Comparison of ENCODE assay signal across 19 cellular contexts in the genomic region with DNA sequence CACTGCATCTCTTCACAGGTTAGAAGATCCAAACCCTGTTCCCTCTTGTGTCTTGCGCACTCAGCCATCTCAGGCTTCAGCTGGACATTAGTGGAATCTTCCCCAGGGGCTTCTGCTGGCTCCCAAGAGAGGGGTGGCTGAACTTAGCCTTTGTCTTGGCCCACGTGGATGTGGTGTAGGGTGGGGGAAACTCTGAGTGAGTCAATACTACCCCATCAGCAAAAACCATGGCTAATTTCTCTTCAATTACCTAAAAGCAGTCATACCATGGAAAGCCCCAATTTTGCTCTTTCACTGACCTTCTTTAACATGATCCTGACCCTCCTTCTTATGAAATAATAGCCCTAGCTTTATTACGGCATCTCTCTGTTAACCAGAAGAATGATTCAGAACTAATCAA.
DNase-seq lines count a peak whose midpoint lies in the region; ATAC-seq and FAIRE-seq lines count a peak whose summit lies in the region.
"Had no signal": no experiment of that assay in that cellular context is flagged by ENCODE, and none has a peak within 500 bp of the region (broad histone marks: within the 10 kb centered on the region; RNA-seq: fewer than 3 reads in every experiment).

No MANE protein-coding gene starts in this region.

- peaks cover 0 to 2% (median 0%) of the 10 kb centered on the region in 11 donors for H3K9me3 Mint-ChIP-seq in naive thymus-derived CD4-positive, alpha-beta T cell
- H3K9me3 Mint-ChIP-seq: activated naive CD4-positive, alpha-beta T cell treated with anti-CD3 and anti-CD28 coated beads, Interleukin-2, amount 50 U/mL, for 72 hours; activated T-cell treated with anti-CD3 and anti-CD28 coated beads, Interleukin-2, amount 50 U/mL, for 4 hours had no signal

- peak; percentile 75 for ATAC-seq in GM18517 (IDR thresholded peaks at IDR 0.05; ENCODE audit: unreplicated experiment)
- peak; percentile 61 for ATAC-seq in GM21423 (IDR thresholded peaks at IDR 0.05; ENCODE audit: unreplicated experiment)
- peak; percentile 71 for ATAC-seq in HG02885 (IDR thresholded peaks at IDR 0.05; ENCODE audit: poor library complexity, unreplicated experiment)
- ATAC-seq in HG03571 (IDR thresholded peaks at IDR 0.05; ENCODE audit: unreplicated experiment): peak; percentile 54
- no peak for ATAC-seq in naive thymus-derived CD4-positive, alpha-beta T cell
- ATAC-seq: activated naive CD4-positive, alpha-beta T cell treated with anti-CD3 and anti-CD28 coated beads, Interleukin-2, amount 50 U/mL, for 72 hours; activated T-cell treated with anti-CD3 and anti-CD28 coated beads, Interleukin-2, amount 50 U/mL, for 4 hours; heart left ventricle had no signal

- CTCF ChIA-PET in naive thymus-derived CD4-positive, alpha-beta T cell (lab: Charles Lee): no interaction called here

- no peak overlapping the region for H3K27ac ChIP-seq in naive thymus-derived CD4-positive, alpha-beta T cell (ENCODE audit: low read depth, low read length)
- H3K27ac ChIP-seq: dorsolateral prefrontal cortex, heart left ventricle had no signal

- H3K36me3 ChIP-seq in naive thymus-derived CD4-positive, alpha-beta T cell (ENCODE audit: control insufficient read depth in 2 of 3, insufficient read depth in 3 of 3, low read length in 3 of 3): no peaks in the 10 kb centered on the region
- H3K36me3 ChIP-seq: heart left ventricle had no signal

- intact Hi-C loops in naive thymus-derived CD4-positive, alpha-beta T cell (cut with micrococcal nuclease): no loop called here

- H3K9me3 ChIP-seq in naive thymus-derived CD4-positive, alpha-beta T cell (ENCODE audit: control insufficient read depth in 2 of 3, low read length in 3 of 3): no peaks in the 10 kb centered on the region
- H3K9me3 ChIP-seq: heart left ventricle had no signal

- H3K36me3 Mint-ChIP-seq in naive thymus-derived CD4-positive, alpha-beta T cell: no peaks in the 10 kb centered on the region
- H3K36me3 Mint-ChIP-seq: activated naive CD4-positive, alpha-beta T cell treated with anti-CD3 and anti-CD28 coated beads, Interleukin-2, amount 50 U/mL, for 72 hours had no signal

- H3K4me1 ChIP-seq in naive thymus-derived CD4-positive, alpha-beta T cell (ENCODE audit: control insufficient read depth in 2 of 2, insufficient read depth in 2 of 2, low read length in 2 of 2): no peaks in the 10 kb centered on the region
- H3K4me1 ChIP-seq: heart left ventricle had no signal

- DNase-seq in effector CD4-positive, alpha-beta T cell: no peak
- no peak for DNase-seq in urothelium cell line (ENCODE audit: low spot score)
- no peak for DNase-seq in naive thymus-derived CD4-positive, alpha-beta T cell
- DNase-seq in stimulated activated CD4-positive, alpha-beta T cell treated with anti-CD3 and anti-CD28 coated beads, Interleukin-12 subunit alpha, Interleukin-12 subunit beta, amount 100 ng/mL, for 4 hours: no peak
- DNase-seq: activated CD4-positive, alpha-beta T cell treated with anti-CD3 and anti-CD28 coated beads, Interleukin-2, amount 50 U/mL, for 4 hours; activated T-cell treated with anti-CD3 and anti-CD28 coated beads, Interleukin-2, amount 50 U/mL, for 4 hours; dorsolateral prefrontal cortex; GF-D8; heart left ventricle; NCI-H2029; NCI-H69 had no signal

- no peak for FAIRE-seq in urothelium cell line (lab: Jason Lieb, UNC)
- FAIRE-seq: bronchial epithelial cell, islet of Langerhans had no signal

- H3K27ac Mint-ChIP-seq in naive thymus-derived CD4-positive, alpha-beta T cell: no peak overlapping the region
- H3K27ac Mint-ChIP-seq: activated naive CD4-positive, alpha-beta T cell treated with anti-CD3 and anti-CD28 coated beads, Interleukin-2, amount 50 U/mL, for 72 hours had no signal

- H3K4me3 Mint-ChIP-seq in naive thymus-derived CD4-positive, alpha-beta T cell: no peak overlapping the region
- H3K4me3 Mint-ChIP-seq: activated T-cell treated with anti-CD3 and anti-CD28 coated beads, Interleukin-2, amount 50 U/mL, for 4 hours; neural crest cell had no signal

- peaks cover 0 to 12% (median 8%) of the 10 kb centered on the region in 5 donors for H3K27me3 Mint-ChIP-seq in naive thymus-derived CD4-positive, alpha-beta T cell

- H3K4me1 Mint-ChIP-seq in naive thymus-derived CD4-positive, alpha-beta T cell: no peaks in the 10 kb centered on the region

- H3K4me3 ChIP-seq in naive thymus-derived CD4-positive, alpha-beta T cell (ENCODE audit: low read length): no peak overlapping the region
- H3K4me3 ChIP-seq: dorsolateral prefrontal cortex, heart left ventricle had no signal

- POLR2A ChIA-PET in naive thymus-derived CD4-positive, alpha-beta T cell (lab: Charles Lee): interaction anchor here (0.6 kb wide), 1 partner anchor 46 kb away, joined by 4 read pairs; no protein-coding TSS in a partner anchor

- no peaks in the 10 kb centered on the region for H3K27me3 ChIP-seq in naive thymus-derived CD4-positive, alpha-beta T cell (ENCODE audit: control insufficient read depth in 2 of 2, insufficient read depth in 2 of 2, low read length in 2 of 2)
- H3K27me3 ChIP-seq: dorsolateral prefrontal cortex, heart left ventricle had no signal
